In genomic region chr1:25559996-25560395, GRCh38 we compare ENCODE assay signal across 18 cellular contexts. TPM values are rescaled to one million over a fixed set of nuclear protein-coding genes. Genes with fewer than 3 reads are reported as not detected.
DNase-seq lines count a peak whose midpoint lies in the region; ATAC-seq and TF ChIP-seq lines count a peak whose summit lies in the region.
"Had no signal": no experiment of that assay in that cellular context is flagged by ENCODE, and none has a peak within 500 bp of the region (broad histone marks: within the 10 kb centered on the region; RNA-seq: fewer than 3 reads in every experiment).

No MANE protein-coding gene starts in this region.

- TF ChIP-seq POLR2A in breast epithelium (IDR thresholded peaks at IDR 0.05) (no peak), upper lobe of left lung (IDR thresholded peaks at IDR 0.05) (no peak)

- H3K36me3 Mint-ChIP-seq in MCF 10A (ENCODE audit: insufficient read depth, unreplicated experiment) (peaks cover 4% of the 10 kb centered on the region), activated B cell treated with CpG ODN at 0.5 μM for 24 hours (ENCODE audit: low read depth) (peaks cover 14% of the 10 kb centered on the region), immature natural killer cell (peaks cover 5 to 22% (median 13%) of the 10 kb centered on the region in 3 donors), nephron progenitor cell (ENCODE audit: low read depth) (no peaks in the 10 kb centered on the region)
- H3K36me3 Mint-ChIP-seq: activated CD8-positive, alpha-beta memory T cell treated with anti-CD3 and anti-CD28 coated beads, Interleukin-2, amount 10 ng/mL, durations not matched to agents 7 days and 5 days had no signal

- H3K36me3 ChIP-seq in breast epithelium: no peaks in the 10 kb centered on the region
- peaks cover 0 to 62% (median 19%) of the 10 kb centered on the region in 4 donors for H3K36me3 ChIP-seq in upper lobe of left lung

- no peak overlapping the region for H3K27ac Mint-ChIP-seq in MCF 10A (ENCODE audit: low read depth, unreplicated experiment)
- peak overlapping the region; percentile 61 for H3K27ac Mint-ChIP-seq in activated B cell treated with CpG ODN at 0.5 μM for 24 hours
- peak overlapping the region in 4 of 6 donors; percentile 52 to 94 (median 67) for H3K27ac Mint-ChIP-seq in immature natural killer cell
- H3K27ac Mint-ChIP-seq in nephron progenitor cell: no peak overlapping the region
- H3K27ac Mint-ChIP-seq: activated CD8-positive, alpha-beta memory T cell treated with anti-CD3 and anti-CD28 coated beads, Interleukin-2, amount 10 ng/mL, durations not matched to agents 7 days and 5 days; endodermal cell had no signal

- no peaks in the 10 kb centered on the region for H3K9me3 Mint-ChIP-seq in MCF 10A (ENCODE audit: unreplicated experiment)
- no peaks in the 10 kb centered on the region for H3K9me3 Mint-ChIP-seq in activated B cell treated with CpG ODN at 0.5 μM for 24 hours
- H3K9me3 Mint-ChIP-seq in immature natural killer cell: no peaks in the 10 kb centered on the region
- no peaks in the 10 kb centered on the region for H3K9me3 Mint-ChIP-seq in nephron progenitor cell
- H3K9me3 Mint-ChIP-seq: endodermal cell; stimulated activated naive CD8-positive, alpha-beta T cell treated with anti-CD3 and anti-CD28 coated beads, Interleukin-15, amount 100 ng/mL, for 72 hours had no signal

- H3K4me3 Mint-ChIP-seq in MCF 10A (ENCODE audit: unreplicated experiment): no peak overlapping the region
- no peak overlapping the region for H3K4me3 Mint-ChIP-seq in activated B cell treated with CpG ODN at 0.5 μM for 24 hours
- H3K4me3 Mint-ChIP-seq in immature natural killer cell: no peak overlapping the region
- no peak overlapping the region for H3K4me3 Mint-ChIP-seq in nephron progenitor cell
- H3K4me3 Mint-ChIP-seq: activated CD8-positive, alpha-beta memory T cell treated with anti-CD3 and anti-CD28 coated beads, Interleukin-2, amount 10 ng/mL, durations not matched to agents 7 days and 5 days; endodermal cell had no signal

- H3K4me3 ChIP-seq in breast epithelium (no peak overlapping the region), upper lobe of left lung (no peak overlapping the region)

- no peak for TF ChIP-seq EP300 in upper lobe of left lung (IDR thresholded peaks at IDR 0.05)

- ATAC-seq in activated B cell treated with CpG ODN at 0.5 μM for 24 hours (ENCODE audit: low read depth): no peak
- ATAC-seq in upper lobe of left lung (ENCODE audit: low FRiP score in 2 of 2): no peak
- no peak for ATAC-seq in GM18498 (IDR thresholded peaks at IDR 0.05; ENCODE audit: unreplicated experiment)
- ATAC-seq: activated CD8-positive, alpha-beta memory T cell treated with anti-CD3 and anti-CD28 coated beads, Interleukin-2, amount 10 ng/mL, durations not matched to agents 7 days and 5 days; stimulated activated naive CD8-positive, alpha-beta T cell treated with anti-CD3 and anti-CD28 coated beads, Interleukin-15, amount 100 ng/mL, for 72 hours had no signal

- H3K4me1 ChIP-seq in breast epithelium: peaks cover 0 to 12% of the 10 kb centered on the region in 2 donors
- peaks cover 48 to 76% (median 59%) of the 10 kb centered on the region in 4 donors for H3K4me1 ChIP-seq in upper lobe of left lung

- CTCF ChIA-PET in MCF 10A (lab: Yijun Ruan, JAX) (interaction anchor here (1.3 kb wide), 1 partner anchor 13 kb away, joined by 4 read pairs; no protein-coding TSS in a partner anchor), activated B cell treated with CpG ODN at 0.5 μM for 24 hours (lab: Charles Lee) (no interaction called here)

- POLR2A ChIA-PET in MCF 10A (lab: Yijun Ruan, JAX): interaction anchor here (0.6 kb wide), 1 partner anchor 83 kb away, joined by 3 read pairs; no protein-coding TSS in a partner anchor
- POLR2A ChIA-PET in activated B cell treated with CpG ODN at 0.5 μM for 24 hours (lab: Charles Lee): interaction anchor here (3.0 kb wide), 1 partner anchor 10 kb away, joined by 7 read pairs; no protein-coding TSS in a partner anchor

- no peak for TF ChIP-seq CTCF in breast epithelium (IDR thresholded peaks at IDR 0.05)
- TF ChIP-seq CTCF in MCF 10A (IDR thresholded peaks at IDR 0.05; ENCODE audit: unreplicated experiment): no peak
- no peak for TF ChIP-seq CTCF in activated B cell treated with CpG ODN at 0.5 μM for 24 hours (IDR thresholded peaks at IDR 0.05)
- no peak for TF ChIP-seq CTCF in upper lobe of left lung (IDR thresholded peaks at IDR 0.05)
- no peak for TF ChIP-seq CTCF in nephron progenitor cell (IDR thresholded peaks at IDR 0.05)

- H3K27ac ChIP-seq in breast epithelium: peak overlapping the region; percentile 22 to 69
- H3K27ac ChIP-seq in upper lobe of left lung: peak overlapping the region; percentile 22 to 76 (median 40)

- intact Hi-C loops in breast epithelium (cut with DNase I; ENCODE audit: low total_unique reads): loop anchor here (2.0 kb wide), 1 partner anchor 65 kb away; no protein-coding TSS in a partner anchor
- intact Hi-C loops in MCF 10A (cut with micrococcal nuclease): no loop called here
- intact Hi-C loops in activated B cell treated with CpG ODN at 0.5 μM for 24 hours (cut with micrococcal nuclease): loop anchor here (5.0 kb wide), 1 partner anchor 57 kb away; the partner anchor contains the start of gene MAN1C1

- no peak for DNase-seq in breast epithelium (ENCODE audit: low spot score in 2 of 2)
- DNase-seq in MCF 10A (ENCODE audit: unreplicated experiment): no peak
- DNase-seq in activated B cell treated with CpG ODN at 0.5 μM for 24 hours: no peak
- no peak for DNase-seq in immature natural killer cell
- no peak for DNase-seq in upper lobe of left lung
- DNase-seq in cortex of kidney (lab: John Stamatoyannopoulos, UW): no peak
- no peak for DNase-seq in nephron progenitor cell
- DNase-seq: activated CD8-positive, alpha-beta memory T cell treated with anti-CD3 and anti-CD28 coated beads, Interleukin-2, amount 10 ng/mL, durations not matched to agents 7 days and 5 days; activated gamma-delta T cell treated with Interleukin-2 at 50 U/mL for 16 hours; Calu3; endodermal cell; hippocampal formation; midbrain; NCI-H2029 treated with DMSO at 0.1 percent for 48 hours; NCI-H510A; Right ventricle myocardium superior; stimulated activated naive CD8-positive, alpha-beta T cell treated with anti-CD3 and anti-CD28 coated beads, Interleukin-15, amount 100 ng/mL, for 72 hours had no signal

- H3K27me3 ChIP-seq in breast epithelium: no peaks in the 10 kb centered on the region
- no peaks in the 10 kb centered on the region for H3K27me3 ChIP-seq in upper lobe of left lung

- H3K9me3 ChIP-seq in breast epithelium (no peaks in the 10 kb centered on the region), upper lobe of left lung (no peaks in the 10 kb centered on the region)

- H3K27me3 Mint-ChIP-seq in MCF 10A (ENCODE audit: insufficient read depth, unreplicated experiment) (no peaks in the 10 kb centered on the region), activated B cell treated with CpG ODN at 0.5 μM for 24 hours (no peaks in the 10 kb centered on the region), immature natural killer cell (ENCODE audit: low read depth in 3 of 3) (peaks cover 2 to 7% (median 5%) of the 10 kb centered on the region in 3 donors), nephron progenitor cell (ENCODE audit: low read depth, poor library complexity) (peaks cover 3% of the 10 kb centered on the region)
- H3K27me3 Mint-ChIP-seq: activated CD8-positive, alpha-beta memory T cell treated with anti-CD3 and anti-CD28 coated beads, Interleukin-2, amount 10 ng/mL, durations not matched to agents 7 days and 5 days; stimulated activated naive CD8-positive, alpha-beta T cell treated with anti-CD3 and anti-CD28 coated beads, Interleukin-15, amount 100 ng/mL, for 72 hours had no signal

- H3K4me1 Mint-ChIP-seq in MCF 10A (ENCODE audit: insufficient read depth, unreplicated experiment) (peaks cover 6% of the 10 kb centered on the region), activated B cell treated with CpG ODN at 0.5 μM for 24 hours (peaks cover 65% of the 10 kb centered on the region), immature natural killer cell (peaks cover 75 to 86% of the 10 kb centered on the region in 2 donors), nephron progenitor cell (peaks cover 48% of the 10 kb centered on the region)

- no TSS peak for BruUV-seq in MCF 10A (replicated peaks; lab: Mats Ljungman, UMichigan)

- WGBS in upper lobe of left lung, 2 donors: 43 to 56% methylated on average over 5 to 9 of the region's 9 CpGs

RNA-seq across cellular contexts. Expression of gene LDLRAP1, which starts 16.6 kb away (rescaled TPM):
- total RNA-seq in breast epithelium (10 to 100 TPM; 10.7 to 17.0 (median 16.5) TPM), MCF 10A (2022) (10.3 and 14.0 TPM in 2 replicates), activated B cell treated with CpG ODN at 0.5 μM for 24 hours (8.7 and 10.8 TPM in 2 replicates), upper lobe of left lung (10 to 100 TPM; 16.7 to 36.1 (median 30.5) TPM)
- polyA plus RNA-seq in immature natural killer cell: 10 to 100 TPM; 46.5 to 81.5 (median 69.2) TPM

RNA-seq across cellular contexts. Expression of gene MAN1C1, which starts 56.6 kb away (rescaled TPM):
- total RNA-seq in breast epithelium (10 to 100 TPM in 1 of 3 donors, 1 to 10 TPM in 2; 6.7 to 13.8 (median 6.9) TPM), MCF 10A (2022) (not detected in 2 replicates), activated B cell treated with CpG ODN at 0.5 μM for 24 hours (0.20 and 0.34 TPM in 2 replicates), upper lobe of left lung (10 to 100 TPM in 4 of 6 donors, 1 to 10 TPM in 2; 5.3 to 32.5 (median 16.2) TPM)
- polyA plus RNA-seq in immature natural killer cell: 1 to 10 TPM in 2 of 3 donors, under 1 TPM in 1; 0.48 to 2.8 (median 1.2) TPM

Comparison
In these comparisons a context has a peak if more than half of its experiments do, and no peak if none do; other contexts are left out.
1. H3K27ac Mint-ChIP-seq: peak in activated B cell treated with CpG ODN at 0.5 μM for 24 hours (single experiment) and immature natural killer cell (4 of 6); none in MCF 10A (single experiment) and nephron progenitor cell (single experiment).